ENCODE assay signal across 26 cellular contexts in genomic region chr11:24311974-24312373, GRCh38.
"Had no signal": no experiment of that assay in that cellular context is flagged by ENCODE, and none has a peak within 500 bp of the region (broad histone marks: within the 10 kb centered on the region; RNA-seq: fewer than 3 reads in every experiment).

No MANE protein-coding gene starts in this region.

- H3K27ac Mint-ChIP-seq: mesothelial cell of epicardium; naive thymus-derived CD4-positive, alpha-beta T cell; progenitor cell of endocrine pancreas; stimulated activated effector memory CD8-positive, alpha-beta T cell treated with anti-CD3 and anti-CD28 coated beads, Interleukin-12 subunit alpha, Interleukin-12 subunit beta, amount 100 ng/mL, for 72 hours had no signal

- H3K4me3 ChIP-seq: gastroesophageal sphincter, heart left ventricle, hepatocyte, left lung, stomach, thyroid gland, vagina had no signal

- H3K9me3 ChIP-seq: gastroesophageal sphincter, thyroid gland, vagina had no signal

- H3K4me1 Mint-ChIP-seq: mesothelial cell of epicardium; stimulated activated effector memory CD8-positive, alpha-beta T cell treated with anti-CD3 and anti-CD28 coated beads, Interleukin-12 subunit alpha, Interleukin-12 subunit beta, amount 100 ng/mL, for 72 hours had no signal

- H3K27ac ChIP-seq: epithelial cell of prostate, gastroesophageal sphincter, heart left ventricle, hepatocyte, left lung, parathyroid adenoma, stomach, thyroid gland, vagina had no signal

- H3K4me1 ChIP-seq: gastroesophageal sphincter, heart left ventricle, left lung, parathyroid adenoma, stomach, thyroid gland, vagina had no signal

- FAIRE-seq: endometrium, islet of Langerhans had no signal

- H3K4me2 ChIP-seq: hepatocyte had no signal

- H3K36me3 ChIP-seq: gastroesophageal sphincter, heart left ventricle, left lung, stomach, thyroid gland, vagina had no signal

- H3K27me3 ChIP-seq: gastroesophageal sphincter, heart left ventricle, hepatocyte, left lung, stomach, thyroid gland, vagina had no signal

- H2AFZ ChIP-seq: hepatocyte, parathyroid adenoma had no signal

- H3K4me3 Mint-ChIP-seq: mesothelial cell of epicardium; stimulated activated effector memory CD8-positive, alpha-beta T cell treated with anti-CD3 and anti-CD28 coated beads, Interleukin-12 subunit alpha, Interleukin-12 subunit beta, amount 100 ng/mL, for 72 hours had no signal

- ATAC-seq: esophagus mucosa, gastroesophageal sphincter, heart left ventricle, left cardiac atrium, left lung, sciatic nerve had no signal

- H3K36me3 Mint-ChIP-seq: mesothelial cell of epicardium; naive thymus-derived CD4-positive, alpha-beta T cell; stimulated activated effector memory CD8-positive, alpha-beta T cell treated with anti-CD3 and anti-CD28 coated beads, Interleukin-12 subunit alpha, Interleukin-12 subunit beta, amount 100 ng/mL, for 72 hours had no signal

- H3K27me3 Mint-ChIP-seq: effector memory CD8-positive, alpha-beta T cell; naive thymus-derived CD4-positive, alpha-beta T cell; progenitor cell of endocrine pancreas had no signal

- H3K79me2 ChIP-seq: hepatocyte, parathyroid adenoma had no signal

- H3K9ac ChIP-seq: parathyroid adenoma had no signal

- DNase-seq: cortex of kidney; effector memory CD8-positive, alpha-beta T cell; foreskin fibroblast; heart left ventricle; left cardiac atrium; left lung; naive thymus-derived CD4-positive, alpha-beta T cell; occipital lobe; stimulated activated CD4-positive, alpha-beta T cell treated with anti-CD3 and anti-CD28 coated beads, Interleukin-2, amount 100 ng/mL, for 24 hours; stimulated activated CD4-positive, alpha-beta T cell treated with anti-CD3 and anti-CD28 coated beads, Interleukin-4, amount 100 ng/mL, for 24 hours; stimulated activated naive CD4-positive, alpha-beta T cell treated with Interleukin-2 at 50 U/mL for 16 hours; stomach; thyroid gland; trophoblast cell had no signal
